Comparison of ENCODE assay signal across 24 cellular contexts in the genomic region with DNA sequence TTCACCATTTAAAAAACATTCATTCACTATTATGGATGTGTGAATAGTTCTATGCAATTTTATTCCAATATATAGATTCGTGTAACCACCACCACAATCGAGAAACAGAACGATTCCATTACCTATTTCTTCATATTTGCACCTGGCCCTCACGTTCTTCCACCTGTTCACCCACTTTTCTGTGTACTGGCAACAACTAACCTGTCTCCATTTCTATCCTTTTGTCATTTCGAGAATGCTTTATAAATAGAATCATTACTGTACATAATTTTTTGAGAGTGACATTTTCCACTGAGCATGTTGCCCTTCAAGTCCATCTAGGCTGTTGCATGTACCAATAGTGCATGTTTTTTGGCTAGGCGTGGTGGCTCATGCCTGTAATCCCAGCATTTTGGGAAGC. TPM values are rescaled to one million over a fixed set of nuclear protein-coding genes. Genes with fewer than 3 reads are reported as not detected.
DNase-seq lines count a peak whose midpoint lies in the region; ATAC-seq, FAIRE-seq and TF ChIP-seq lines count a peak whose summit lies in the region.
"Had no signal": no experiment of that assay in that cellular context is flagged by ENCODE, and none has a peak within 500 bp of the region (broad histone marks: within the 10 kb centered on the region; RNA-seq: fewer than 3 reads in every experiment).

No MANE protein-coding gene starts in this region.

- H3K27ac ChIP-seq in GM12878 (ENCODE audit: control insufficient read depth, insufficient read depth) (no peak overlapping the region), PC-3 (ENCODE audit: low read length) (no peak overlapping the region), esophagus squamous epithelium (no peak overlapping the region)
- H3K27ac ChIP-seq: HL-60, KMS-11 had no signal

- H3K36me3 ChIP-seq in GM12878 (ENCODE audit: control insufficient read depth in 2 of 2, insufficient read depth in 2 of 2, low read length in 1 of 2) (no peaks in the 10 kb centered on the region), PC-3 (ENCODE audit: low read depth, low read length) (no peaks in the 10 kb centered on the region), esophagus squamous epithelium (no peaks in the 10 kb centered on the region)
- H3K36me3 ChIP-seq: BE2C had no signal

- FAIRE-seq in GM12878 (lab: Jason Lieb, UNC) = no peak
- FAIRE-seq: A204.1, G401.6 had no signal

- peak; percentile 41 for ATAC-seq in GM18907 (IDR thresholded peaks at IDR 0.05; ENCODE audit: unreplicated experiment)
- peak; percentile 46 for ATAC-seq in HG02885 (IDR thresholded peaks at IDR 0.05; ENCODE audit: poor library complexity, unreplicated experiment)
- ATAC-seq in HG03439 (IDR thresholded peaks at IDR 0.05; ENCODE audit: unreplicated experiment) = peak; percentile 45
- peak; percentile 21 for ATAC-seq in GM12878
- ATAC-seq in PC-3 = no peak
- ATAC-seq: HCT116 had no signal

- H3K9ac ChIP-seq in GM12878 (ENCODE audit: control insufficient read depth, insufficient read depth, low read length) = no peak overlapping the region
- no peak overlapping the region for H3K9ac ChIP-seq in PC-3 (ENCODE audit: low read length)
- H3K9ac ChIP-seq: KMS-11 had no signal

- H4K20me1 ChIP-seq in GM12878 (ENCODE audit: control insufficient read depth, insufficient read depth) = no peaks in the 10 kb centered on the region
- H4K20me1 ChIP-seq in PC-3 (ENCODE audit: low read length) = no peaks in the 10 kb centered on the region

- in situ Hi-C loops in GM12878 (cut with MboI) = no loop called here

- peaks cover 4% of the 10 kb centered on the region for H3K9me3 Mint-ChIP-seq in osteocyte (ENCODE audit: unreplicated experiment)
- H3K9me3 Mint-ChIP-seq: CD8-positive, alpha-beta memory T cell; HFFc6 had no signal

- H3K27ac Mint-ChIP-seq in osteocyte (ENCODE audit: unreplicated experiment) = no peak overlapping the region
- H3K27ac Mint-ChIP-seq: CD4-positive, CD25-positive, alpha-beta regulatory T cell; CD8-positive, alpha-beta memory T cell; HFFc6 had no signal

- H3K79me2 ChIP-seq in GM12878 (ENCODE audit: control insufficient read depth, insufficient read depth, low read length) (no peaks in the 10 kb centered on the region), PC-3 (ENCODE audit: low read length) (no peaks in the 10 kb centered on the region)

- no peaks in the 10 kb centered on the region for H3K9me2 ChIP-seq in PC-3 (replicated peaks; ENCODE audit: low read length)

- H3F3A ChIP-seq in PC-3 (ENCODE audit: low read length, unreplicated experiment) = no peaks in the 10 kb centered on the region

- intact Hi-C loops in GM12878 (cut with micrococcal nuclease; ENCODE audit: unreplicated experiment) (no loop called here), PC-3 (cut with micrococcal nuclease) (no loop called here), esophagus squamous epithelium (cut with DNase I) (no loop called here)

- DNase-seq in GM12878 (ENCODE audit: low read depth, low spot score) (no peak), PC-3 (no peak), esophagus squamous epithelium (lab: John Stamatoyannopoulos, UW) (no peak), osteocyte (ENCODE audit: extremely low spot score, unreplicated experiment) (no peak)
- no peak for DNase-seq in activated CD4-positive, alpha-beta T cell treated with anti-CD3 and anti-CD28 coated beads, Interleukin-2, amount 50 U/mL, for 48 hours
- DNase-seq: ACHN; BE2C; C1 segment of cervical spinal cord; CD4-positive, CD25-positive, alpha-beta regulatory T cell; CD8-positive, alpha-beta memory T cell; COR-L47; DMS 273 treated with DMSO at 0.1 percent for 48 hours; DMS53; GOT3; H7; HFFc6 had no signal

- CTCF ChIA-PET in GM12878 (lab: Yijun Ruan, JAX) = interaction anchor here (1.1 to 3.7 kb wide), 4 partner anchors 17 to 92 kb away, joined by 3 to 12 read pairs (median 4); no protein-coding TSS in a partner anchor
- CTCF ChIA-PET in PC-3 (lab: Charles Lee) = no interaction called here

- H3K9me3 ChIP-seq in GM12878 (replicated peaks; ENCODE audit: control insufficient read depth, insufficient read depth, low read length) (no peaks in the 10 kb centered on the region), PC-3 (ENCODE audit: low read length) (no peaks in the 10 kb centered on the region), esophagus squamous epithelium (no peaks in the 10 kb centered on the region)
- H3K9me3 ChIP-seq: BE2C had no signal

- no peak overlapping the region for H3K4me3 Mint-ChIP-seq in osteocyte (ENCODE audit: unreplicated experiment)
- H3K4me3 Mint-ChIP-seq: CD4-positive, CD25-positive, alpha-beta regulatory T cell; CD8-positive, alpha-beta memory T cell; HFFc6 had no signal

- peaks cover 5% of the 10 kb centered on the region for H3K4me1 ChIP-seq in GM12878 (ENCODE audit: control insufficient read depth, insufficient read depth, low read length)
- H3K4me1 ChIP-seq in PC-3 (ENCODE audit: insufficient read depth, low read length) = peaks cover 6% of the 10 kb centered on the region
- H3K4me1 ChIP-seq in esophagus squamous epithelium = peaks cover 0 to 6% (median 0%) of the 10 kb centered on the region in 3 donors
- H3K4me1 ChIP-seq: BE2C had no signal

- H3K4me2 ChIP-seq in GM12878 (ENCODE audit: control insufficient read depth, insufficient read depth) (no peak overlapping the region), PC-3 (ENCODE audit: low read length) (no peak overlapping the region)
- H3K4me2 ChIP-seq: KMS-11 had no signal

- no peak overlapping the region; the same call in 1 of the 2 replicates for H2AFZ ChIP-seq in GM12878 (ENCODE audit: control insufficient read depth, low read depth, low read length)
- no peak overlapping the region for H2AFZ ChIP-seq in PC-3 (ENCODE audit: low read length)

- no peaks in the 10 kb centered on the region for H3K36me3 Mint-ChIP-seq in osteocyte (ENCODE audit: unreplicated experiment)
- H3K36me3 Mint-ChIP-seq: CD4-positive, CD25-positive, alpha-beta regulatory T cell had no signal

- H3K4me3 ChIP-seq in GM12878 = no peak overlapping the region
- H3K4me3 ChIP-seq in PC-3 (ENCODE audit: low read length) = no peak overlapping the region
- no peak overlapping the region for H3K4me3 ChIP-seq in esophagus squamous epithelium

- POLR2A ChIA-PET in GM12878 (lab: Charles Lee) = interaction anchor here (0.6 to 1.2 kb wide), 4 partner anchors 12 to 356 kb away, joined by 3 to 4 read pairs (median 3); no protein-coding TSS in a partner anchor
- POLR2A ChIA-PET in PC-3 (lab: Charles Lee; ENCODE audit: unreplicated experiment) = no interaction called here

- SMC1A ChIA-PET in GM12878 (lab: Charles Lee; ENCODE audit: uncharacterized antibody, unreplicated experiment) = interaction anchor here (0.6 to 2.6 kb wide), 10 partner anchors 9 to 92 kb away, joined by 3 to 9 read pairs (median 4); no protein-coding TSS in a partner anchor

- H3K4me1 Mint-ChIP-seq in osteocyte (ENCODE audit: unreplicated experiment) = peaks cover 18% of the 10 kb centered on the region

- no peaks in the 10 kb centered on the region for H3K27me3 ChIP-seq in GM12878 (replicated peaks in 1 of 2; ENCODE audit: control insufficient read depth in 2 of 2, insufficient read depth in 2 of 2, low read length in 1 of 2)
- H3K27me3 ChIP-seq in PC-3 (ENCODE audit: low read length) = no peaks in the 10 kb centered on the region
- no peaks in the 10 kb centered on the region for H3K27me3 ChIP-seq in esophagus squamous epithelium
- H3K27me3 ChIP-seq: BE2C had no signal

- TF ChIP-seq EP300 in GM12878 (IDR thresholded peaks at IDR 0.05; ENCODE audit: borderline replicate concordance in 1 of 2, control insufficient read depth in 1 of 2, low read depth in 2 of 2, low read length in 2 of 2) = no peak; a peak in 1 of 4 replicates

- TF ChIP-seq RAD21 in GM12878 (IDR thresholded peaks at IDR 0.05; ENCODE audit: insufficient read depth, low read depth, low read length) = no peak

- BruUV-seq in GM12878 (replicated peaks; lab: Mats Ljungman, UMichigan) (no TSS peak), PC-3 (replicated peaks; lab: Mats Ljungman, UMichigan) (no TSS peak)

- no peak for TF ChIP-seq CTCF in GM12878 (IDR thresholded peaks at IDR 0.05 in 2 of 3, conservative IDR thresholded peaks at IDR 0.05 in 1 of 3; ENCODE audit: control insufficient read depth in 2 of 3, extremely low read depth in 1 of 3, insufficient read depth in 1 of 3, low read depth in 3 of 3, low read length in 3 of 3)
- TF ChIP-seq CTCF in PC-3 (conservative IDR thresholded peaks at IDR 0.05; ENCODE audit: low read depth, low read length) = no peak
- TF ChIP-seq CTCF in esophagus squamous epithelium (IDR thresholded peaks at IDR 0.05) = no peak
- no peak for TF ChIP-seq CTCF in osteocyte (IDR thresholded peaks at IDR 0.05)

- WGBS in GM12878 (ENCODE audit: insufficient coverage, insufficient replicate concordance, low lambda C conversion rate, missing lambda C conversion rate) = 36% methylated on average over 6 of the region's 6 CpGs
- WGBS in esophagus squamous epithelium, 2 donors = 78 to 84% methylated on average over 5 to 6 of the region's 6 CpGs

- TF ChIP-seq POLR2A in GM12878 (IDR thresholded peaks at IDR 0.05; ENCODE audit: low read depth, low read length) = no peak
- no peak for TF ChIP-seq POLR2A in esophagus squamous epithelium (IDR thresholded peaks at IDR 0.05)

- RAD21 ChIA-PET in GM12878 (lab: Charles Lee; ENCODE audit: unreplicated experiment) = interaction anchor here (1.0 to 1.2 kb wide), 3 partner anchors 20 to 354 kb away, joined by 3 to 5 read pairs (median 3); no protein-coding TSS in a partner anchor

- H3K27me3 Mint-ChIP-seq in osteocyte (ENCODE audit: unreplicated experiment) = no peaks in the 10 kb centered on the region

RNA-seq across cellular contexts. Expression of gene STX11, which starts 23.2 kb away (rescaled TPM):
- 23.8 and 25.7 TPM in 2 replicates for total RNA-seq in GM12878 (2013; cell fraction: nucleolus; rRNA removed)
- total RNA-seq in GM12878 (2014; rRNA removed) (21.3 and 22.0 TPM in 2 replicates), GM12878 (2014; rRNA removed; fragmentation: Illumina TruSeq; extraction: Trizol) (9.2 and 10.1 TPM in 2 replicates), GM12878 (2021) (20.9 and 23.2 TPM in 2 replicates), PC-3 (2014; rRNA removed) (1.2 and 1.5 TPM in 2 replicates), esophagus squamous epithelium (10 to 100 TPM in 2 of 4 donors, 1 to 10 TPM in 2; 9.3 to 15.4 (median 11.2) TPM), osteocyte (0.86 and 1.6 TPM in 2 replicates)
- 8.4 TPM for polyA plus RNA-seq in GM12878 (2011; ENCODE audit: low read depth)
- polyA plus RNA-seq in GM12878 (2011; rRNA removed) (34.2 and 35.3 TPM in 2 replicates), GM12878 (2014; fragmentation: Illumina TruSeq; extraction: Trizol) (9.9 and 11.0 TPM in 2 replicates), GM12878 (2014; fragmentation: Nextera tagmentation; extraction: Ambion mirVana) (1 to 10 TPM in 1 of 2 experiments, under 1 TPM in 1; 0.66 to 2.3 TPM), GM12878 (2014; rRNA removed) (17.8 and 18.2 TPM in 2 replicates), GM12878 (2016; fragmentation: Nextera tagmentation; extraction: Ambion mirVana) (10 to 100 TPM; 37.7 to 38.1 TPM)
- polyA plus RNA-seq in GM12878 (2011; cell fraction: cytosol; rRNA removed) = 34.9 and 44.9 TPM in 2 replicates
- polyA plus RNA-seq in GM12878 (2011; cell fraction: nucleus; rRNA removed) = 25.4 and 30.4 TPM in 2 replicates
- polyA plus RNA-seq in GM12878 (2012) = 14.9 and 16.3 TPM in 2 replicates
- polyA minus RNA-seq in GM12878 (2011; rRNA and poly(A)+ RNA removed) = 34.6 and 59.5 TPM in 2 replicates
- polyA minus RNA-seq in GM12878 (2011; cell fraction: cytosol; rRNA and poly(A)+ RNA removed) = 21.9 and 22.6 TPM in 2 replicates
- polyA minus RNA-seq in GM12878 (2011; cell fraction: nucleus; rRNA and poly(A)+ RNA removed) = 13.5 and 24.3 TPM in 2 replicates
- total RNA-seq: H7 had no signal

RNA-seq across cellular contexts. Expression of gene SF3B5, which starts 31.7 kb away (rescaled TPM):
- total RNA-seq in GM12878 (2013; cell fraction: nucleolus; rRNA removed) = 22.1 and 31.4 TPM in 2 replicates
- 275 and 288 TPM in 2 replicates for total RNA-seq in GM12878 (2014; rRNA removed)
- total RNA-seq in GM12878 (2014; rRNA removed; fragmentation: Illumina TruSeq; extraction: Trizol) = 208 and 220 TPM in 2 replicates
- 259 and 261 TPM in 2 replicates for total RNA-seq in GM12878 (2021)
- 210 TPM for polyA plus RNA-seq in GM12878 (2011; ENCODE audit: low read depth)
- polyA plus RNA-seq in GM12878 (2011; rRNA removed) = 131 and 269 TPM in 2 replicates
- polyA plus RNA-seq in GM12878 (2011; cell fraction: cytosol; rRNA removed) = 502 and 575 TPM in 2 replicates
- 221 and 222 TPM in 2 replicates for polyA plus RNA-seq in GM12878 (2011; cell fraction: nucleus; rRNA removed)
- 198 and 217 TPM in 2 replicates for polyA plus RNA-seq in GM12878 (2012)
- polyA plus RNA-seq in GM12878 (2014; fragmentation: Illumina TruSeq; extraction: Trizol) = 107 and 336 TPM in 2 replicates
- 100 to 1,000 TPM; 700 to 864 TPM for polyA plus RNA-seq in GM12878 (2014; fragmentation: Nextera tagmentation; extraction: Ambion mirVana)
- 346 and 373 TPM in 2 replicates for polyA plus RNA-seq in GM12878 (2014; rRNA removed)
- 100 to 1,000 TPM; 423 to 467 TPM for polyA plus RNA-seq in GM12878 (2016; fragmentation: Nextera tagmentation; extraction: Ambion mirVana)
- polyA minus RNA-seq in GM12878 (2011; rRNA and poly(A)+ RNA removed) = 145 and 211 TPM in 2 replicates
- 58.7 and 78.2 TPM in 2 replicates for polyA minus RNA-seq in GM12878 (2011; cell fraction: cytosol; rRNA and poly(A)+ RNA removed)
- 61.8 and 82.0 TPM in 2 replicates for polyA minus RNA-seq in GM12878 (2011; cell fraction: nucleus; rRNA and poly(A)+ RNA removed)
- total RNA-seq in PC-3 (2014; rRNA removed) = 124 and 139 TPM in 2 replicates
- total RNA-seq in esophagus squamous epithelium = 100 to 1,000 TPM; 135 to 201 (median 169) TPM
- total RNA-seq in osteocyte = 132 and 134 TPM in 2 replicates
